Comparison of ENCODE assay signal across 31 cellular contexts in the genomic region with DNA sequence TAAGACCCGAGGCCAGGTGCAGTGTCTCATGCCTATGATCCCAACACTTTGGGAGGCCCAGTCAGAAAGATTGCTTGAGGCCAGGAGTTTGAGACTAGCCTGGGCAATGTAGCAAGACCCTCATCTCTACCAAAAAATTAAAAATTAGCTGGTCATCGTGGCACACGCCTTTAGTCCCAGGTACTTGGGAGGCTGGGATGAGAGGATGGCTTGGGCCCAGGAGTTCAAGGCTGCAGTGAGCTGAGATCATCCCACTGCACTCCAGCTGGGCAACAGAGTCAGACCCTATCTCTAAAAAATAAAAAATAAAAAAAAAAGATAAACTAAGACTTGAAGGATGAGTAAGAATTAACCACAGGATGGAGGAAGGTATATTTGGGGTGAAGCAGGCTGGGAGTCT.
"Had no signal": no experiment of that assay in that cellular context is flagged by ENCODE, and none has a peak within 500 bp of the region (broad histone marks: within the 10 kb centered on the region; RNA-seq: fewer than 3 reads in every experiment).

No MANE protein-coding gene starts in this region.

- H3K36me3 ChIP-seq: MG63 had no signal

- DNase-seq: Karpas-422, Kasumi-1, MG63, MM.1S, MV-4-11, NCI-H1048, NCI-H1092, NCI-H1092 treated with DMSO at 0.1 percent for 48 hours, NCI-H1105, NCI-H1105 treated with DMSO at 0.1 percent for 48 hours, NCI-H1417 treated with DMSO at 0.1 percent for 48 hours, NCI-H1436 treated with DMSO at 0.1 percent for 48 hours, NCI-H146, NCI-H1694, NCI-H1694 treated with DMSO at 0.1 percent for 48 hours, NCI-H187, NCI-H187 treated with DMSO at 0.1 percent for 48 hours, NCI-H1930, NCI-H2029, NCI-H2029 treated with DMSO at 0.1 percent for 48 hours, NCI-H2081, NCI-H2081 treated with DMSO at 0.1 percent for 48 hours, NCI-H2107, NCI-H2171, NCI-H2171 treated with DMSO at 0.1 percent for 48 hours, NCI-H226, NCI-H345, NCI-H446, NCI-H446 treated with DMSO at 0.1 percent for 48 hours, NCI-H510A, NCI-H510A treated with DMSO at 0.1 percent for 48 hours had no signal

- H3K4me3 ChIP-seq: MG63 had no signal
